In the genomic region with DNA sequence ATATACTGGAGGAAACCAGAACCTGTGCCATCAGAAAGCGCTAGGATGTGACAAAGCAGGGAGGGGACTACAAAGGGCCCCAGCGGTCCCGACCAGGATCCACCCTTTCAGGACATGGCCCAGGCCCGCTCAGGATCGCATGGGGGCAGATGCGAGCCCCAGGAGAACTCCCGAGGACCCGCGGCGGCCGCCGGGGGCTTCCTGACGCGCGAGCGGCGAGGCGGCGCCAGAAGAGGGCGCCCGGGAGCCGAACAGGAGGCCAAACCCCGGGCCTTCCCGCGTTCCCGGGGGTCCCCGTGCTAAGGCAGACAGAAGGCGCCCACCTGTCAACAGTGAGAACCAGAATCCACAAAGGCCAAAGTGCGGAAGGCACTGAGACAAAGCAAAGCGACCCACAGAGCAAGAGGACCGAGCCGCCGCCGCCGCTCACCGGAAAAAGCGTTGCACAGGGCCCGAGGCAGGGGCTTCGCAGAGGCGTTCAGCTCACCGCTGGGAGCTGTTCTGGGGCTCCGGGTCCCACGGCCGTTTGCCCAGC, we compare ENCODE assay signal across 8 cellular contexts. TPM values are rescaled to one million over a fixed set of nuclear protein-coding genes. Genes with fewer than 3 reads are reported as not detected.
A peak's percentile ranks its signal among the peaks of the same experiment; 100 is the strongest.
DNase-seq lines count a peak whose midpoint lies in the region; ATAC-seq, FAIRE-seq and TF ChIP-seq lines count a peak whose summit lies in the region.

No MANE protein-coding gene starts in this region.

- no peaks in the 10 kb centered on the region for H3K4me1 ChIP-seq in endocrine pancreas (ENCODE audit: control insufficient read depth, insufficient read depth, low read length)
- no peaks in the 10 kb centered on the region for H3K4me1 ChIP-seq in muscle layer of colon (ENCODE audit: insufficient read depth, low read length)

- ATAC-seq in activated CD8-positive, alpha-beta T cell treated with anti-CD3 and anti-CD28 coated beads, Interleukin-2, amount 10 ng/mL, durations not matched to agents 7 days and 5 days = peak; percentile 91
- ATAC-seq in GM18520 (IDR thresholded peaks at IDR 0.05; ENCODE audit: unreplicated experiment) = no peak

- H3K9me3 ChIP-seq in endocrine pancreas (ENCODE audit: control insufficient read depth, low read length) (no peaks in the 10 kb centered on the region), muscle layer of colon (ENCODE audit: low read length) (no peaks in the 10 kb centered on the region)

- H3K4me3 Mint-ChIP-seq in activated CD8-positive, alpha-beta T cell treated with anti-CD3 and anti-CD28 coated beads, Interleukin-2, amount 10 ng/mL, durations not matched to agents 7 days and 5 days = peak overlapping the region; percentile 60

- TF ChIP-seq POLR2A in GM12891 (IDR thresholded peaks at IDR 0.05; ENCODE audit: low read depth, low read length) = no peak

- H3K4me3 ChIP-seq in endocrine pancreas (ENCODE audit: control insufficient read depth, insufficient read depth, low read length) (no peak overlapping the region), muscle layer of colon (ENCODE audit: low read depth in 1 of 2, low read length in 2 of 2) (peak overlapping the region in 1 of 2 donors; percentile 32)

- peak overlapping the region; percentile 49 for H3K27ac ChIP-seq in muscle layer of colon (ENCODE audit: low read depth, low read length)

- DNase-seq in A172 (ENCODE audit: low spot score) = peak; percentile 35
- peak; percentile 64 for DNase-seq in GM12891 (ENCODE audit: insufficient read length, low spot score)
- peak; percentile 22 for DNase-seq in NCI-H510A (lab: John Stamatoyannopoulos, UW)
- peak; percentile 66 for DNase-seq in activated CD8-positive, alpha-beta T cell treated with anti-CD3 and anti-CD28 coated beads, Interleukin-2, amount 10 ng/mL, durations not matched to agents 7 days and 5 days
- peak; percentile 19 to 40 for DNase-seq in stimulated activated CD8-positive, alpha-beta memory T cell treated with anti-CD3 and anti-CD28 coated beads, Interleukin-4, amount 100 ng/mL, for 4 hours (ENCODE audit: low read depth in 2 of 2, low spot score in 1 of 2)

- H3K36me3 ChIP-seq in endocrine pancreas (ENCODE audit: control insufficient read depth, insufficient read depth, low read length) = no peaks in the 10 kb centered on the region
- no peaks in the 10 kb centered on the region for H3K36me3 ChIP-seq in muscle layer of colon (ENCODE audit: insufficient read depth, low read length)

- H3K9me3 Mint-ChIP-seq in activated CD8-positive, alpha-beta T cell treated with anti-CD3 and anti-CD28 coated beads, Interleukin-2, amount 10 ng/mL, durations not matched to agents 7 days and 5 days (ENCODE audit: insufficient read depth) = no peaks in the 10 kb centered on the region

- no peaks in the 10 kb centered on the region for H3K36me3 Mint-ChIP-seq in activated CD8-positive, alpha-beta T cell treated with anti-CD3 and anti-CD28 coated beads, Interleukin-2, amount 10 ng/mL, durations not matched to agents 7 days and 5 days (ENCODE audit: low read depth)

- peak overlapping the region; percentile 86 for H3K27ac Mint-ChIP-seq in activated CD8-positive, alpha-beta T cell treated with anti-CD3 and anti-CD28 coated beads, Interleukin-2, amount 10 ng/mL, durations not matched to agents 7 days and 5 days

- H3K27me3 ChIP-seq in endocrine pancreas (ENCODE audit: control insufficient read depth, insufficient read depth, low read length) (no peaks in the 10 kb centered on the region), muscle layer of colon (ENCODE audit: control insufficient read depth in 1 of 2, insufficient read depth in 2 of 2, low read length in 2 of 2) (no peaks in the 10 kb centered on the region)

- POLR2A ChIA-PET in activated CD8-positive, alpha-beta T cell treated with anti-CD3 and anti-CD28 coated beads, Interleukin-2, amount 10 ng/mL, durations not matched to agents 7 days and 5 days (lab: Charles Lee) = no interaction called here

- H3K9ac ChIP-seq in endocrine pancreas (ENCODE audit: control insufficient read depth, insufficient read depth, low read length) (peak overlapping the region; percentile 51), muscle layer of colon (ENCODE audit: low read length) (no peak overlapping the region)

- peaks cover 21% of the 10 kb centered on the region for H3K4me1 Mint-ChIP-seq in activated CD8-positive, alpha-beta T cell treated with anti-CD3 and anti-CD28 coated beads, Interleukin-2, amount 10 ng/mL, durations not matched to agents 7 days and 5 days (ENCODE audit: low read depth)

- CTCF ChIA-PET in activated CD8-positive, alpha-beta T cell treated with anti-CD3 and anti-CD28 coated beads, Interleukin-2, amount 10 ng/mL, durations not matched to agents 7 days and 5 days (lab: Charles Lee) = interaction anchor here (0.8 to 2.3 kb wide), 3 partner anchors 10 to 38 kb away, joined by 3 to 8 read pairs (median 3); no protein-coding TSS in a partner anchor

- H3K27me3 Mint-ChIP-seq in activated CD8-positive, alpha-beta T cell treated with anti-CD3 and anti-CD28 coated beads, Interleukin-2, amount 10 ng/mL, durations not matched to agents 7 days and 5 days (ENCODE audit: low read depth) = no peaks in the 10 kb centered on the region

- no peak for FAIRE-seq in GM12891 (lab: Jason Lieb, UNC)

TF ChIP-seq in GM12891, 5 proteins besides CTCF, POLR2A, EP300 and RAD21:
- TF ChIP-seq TAF1 (IDR thresholded peaks at IDR 0.05; ENCODE audit: low read depth, low read length) (no peak), POU2F2 (IDR thresholded peaks at IDR 0.05; ENCODE audit: low read depth, low read length) (no peak), POLR2AphosphoS5 (IDR thresholded peaks at IDR 0.05; ENCODE audit: low read depth, low read length) (no peak)

RNA-seq across cellular contexts. Expression of a gene that starts 7.3 kb away (rescaled TPM):
- not detected in 2 replicates for total RNA-seq in A172 (2014; rRNA removed; shearing (Covaris generic))
- not detected for polyA plus RNA-seq in GM12891 (2012; ENCODE audit: low read depth, missing spikeins)
- total RNA-seq in activated CD8-positive, alpha-beta T cell treated with anti-CD3 and anti-CD28 coated beads, Interleukin-2, amount 10 ng/mL, durations not matched to agents 7 days and 5 days = not detected

RNA-seq across cellular contexts. Expression of a gene that starts 39.2 kb away (rescaled TPM):
- 35.1 and 48.3 TPM in 2 replicates for total RNA-seq in A172 (2014; rRNA removed; shearing (Covaris generic))
- 13.4 TPM for polyA plus RNA-seq in GM12891 (2012; ENCODE audit: low read depth, missing spikeins)
- total RNA-seq in activated CD8-positive, alpha-beta T cell treated with anti-CD3 and anti-CD28 coated beads, Interleukin-2, amount 10 ng/mL, durations not matched to agents 7 days and 5 days = 10 to 100 TPM; 65.4 to 65.5 TPM

RNA-seq across cellular contexts. Expression of a gene that starts 45.7 kb away (rescaled TPM):
- total RNA-seq in A172 (2014; rRNA removed; shearing (Covaris generic)) = not detected in 2 replicates
- not detected for polyA plus RNA-seq in GM12891 (2012; ENCODE audit: low read depth, missing spikeins)
- total RNA-seq in activated CD8-positive, alpha-beta T cell treated with anti-CD3 and anti-CD28 coated beads, Interleukin-2, amount 10 ng/mL, durations not matched to agents 7 days and 5 days = not detected
